11 cellular contexts compared by ENCODE assay signal in the genomic region with DNA sequence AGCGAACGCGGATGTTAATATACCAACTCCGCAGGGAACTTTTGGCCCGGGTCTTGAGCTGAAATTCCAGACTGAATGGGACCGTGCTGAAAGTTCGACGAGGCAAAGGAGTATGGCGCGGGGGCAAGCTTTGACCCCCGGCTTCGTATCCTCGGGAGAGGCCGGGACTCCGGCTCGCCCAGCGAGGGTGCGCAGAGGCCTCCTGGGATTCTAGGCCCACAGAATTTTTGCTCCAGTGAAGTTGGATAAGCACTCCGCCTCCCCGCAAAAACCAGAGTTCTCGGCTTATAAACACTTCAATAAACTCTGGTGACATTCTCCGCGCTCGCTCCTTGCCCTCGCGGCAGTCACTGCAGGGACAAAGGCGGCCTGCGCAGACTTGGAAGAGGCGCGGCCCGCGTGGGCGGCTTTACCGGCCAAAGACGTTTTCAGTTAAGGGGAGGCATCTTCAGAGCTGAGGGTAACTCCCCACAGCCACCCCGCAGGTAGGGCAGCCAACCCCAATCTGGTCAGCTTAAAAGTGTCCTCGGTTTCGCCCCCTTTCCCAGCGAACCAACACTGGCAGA.
DNase-seq lines count a peak whose midpoint lies in the region; ATAC-seq and FAIRE-seq lines count a peak whose summit lies in the region.
"Had no signal": no experiment of that assay in that cellular context is flagged by ENCODE, and none has a peak within 500 bp of the region (broad histone marks: within the 10 kb centered on the region; RNA-seq: fewer than 3 reads in every experiment).

No MANE protein-coding gene starts in this region.

- DNase-seq in MG63 (no peak), urothelium cell line (ENCODE audit: low spot score) (no peak), NCI-H69 (lab: John Stamatoyannopoulos, UW) (no peak)
- no peak for DNase-seq in natural killer cell treated with Interleukin-12 subunit alpha and Interleukin-12 subunit beta and Interleukin-15 and Interleukin-18, amount 100 ng/mL, for 72 hours (ENCODE audit: low spot score)
- no peak for DNase-seq in activated CD4-positive, alpha-beta T cell treated with anti-CD3 and anti-CD28 coated beads for 48 hours
- DNase-seq: DND-41, NCI-H1105 treated with DMSO at 0.1 percent for 48 hours had no signal

- H3K27me3 ChIP-seq in ACC112 (ENCODE audit: insufficient read depth, low read length) (no peaks in the 10 kb centered on the region; the same call in 1 of the 2 replicates), MG63 (no peaks in the 10 kb centered on the region), esophagus (ENCODE audit: control insufficient read depth in 1 of 2, insufficient read depth in 2 of 2, low read length in 2 of 2) (peaks cover 0 to 7% of the 10 kb centered on the region in 2 donors)

- ATAC-seq in natural killer cell treated with Interleukin-12 subunit alpha and Interleukin-12 subunit beta and Interleukin-15 and Interleukin-18, amount 100 ng/mL, for 72 hours = no peak
- no peak for ATAC-seq in GM18907 (IDR thresholded peaks at IDR 0.05; ENCODE audit: unreplicated experiment)

- H3K9me3 Mint-ChIP-seq in natural killer cell treated with Interleukin-12 subunit alpha and Interleukin-12 subunit beta and Interleukin-15 and Interleukin-18, amount 100 ng/mL, for 72 hours = no peaks in the 10 kb centered on the region

- H2AFZ ChIP-seq in ACC112 (ENCODE audit: low read length, unreplicated experiment) = peak overlapping the region; percentile 26

- WGBS in esophagus, 2 donors = 60 to 69% methylated on average over 39 of the region's 39 CpGs

- H3K36me3 ChIP-seq in ACC112 (ENCODE audit: insufficient read depth, low read length) = no peaks in the 10 kb centered on the region
- peaks cover 3% of the 10 kb centered on the region; the same call in 1 of the 2 replicates for H3K36me3 ChIP-seq in MG63
- no peaks in the 10 kb centered on the region for H3K36me3 ChIP-seq in esophagus (ENCODE audit: control insufficient read depth in 2 of 2, insufficient read depth in 2 of 2, low read length in 1 of 2)

- no peaks in the 10 kb centered on the region for H3K9me3 ChIP-seq in MG63
- H3K9me3 ChIP-seq in esophagus (ENCODE audit: control insufficient read depth in 2 of 2, insufficient read depth in 1 of 2, low read depth in 1 of 2, low read length in 1 of 2) = no peaks in the 10 kb centered on the region

- H3K4me1 Mint-ChIP-seq in natural killer cell treated with Interleukin-12 subunit alpha and Interleukin-12 subunit beta and Interleukin-15 and Interleukin-18, amount 100 ng/mL, for 72 hours (ENCODE audit: low read depth in 2 of 2) = peaks cover 52 to 62% of the 10 kb centered on the region in 2 donors

- peak overlapping the region; percentile 85 to 88 for H3K27ac Mint-ChIP-seq in natural killer cell treated with Interleukin-12 subunit alpha and Interleukin-12 subunit beta and Interleukin-15 and Interleukin-18, amount 100 ng/mL, for 72 hours

- H3K79me2 ChIP-seq in ACC112 (ENCODE audit: control insufficient read depth, insufficient read depth, low read length, unreplicated experiment) = no peaks in the 10 kb centered on the region

- H3K27me3 Mint-ChIP-seq in natural killer cell treated with Interleukin-12 subunit alpha and Interleukin-12 subunit beta and Interleukin-15 and Interleukin-18, amount 100 ng/mL, for 72 hours = peaks cover 13 to 20% of the 10 kb centered on the region in 2 donors

- H3K36me3 Mint-ChIP-seq in natural killer cell treated with Interleukin-12 subunit alpha and Interleukin-12 subunit beta and Interleukin-15 and Interleukin-18, amount 100 ng/mL, for 72 hours = peaks cover 4% of the 10 kb centered on the region

- FAIRE-seq in urothelium cell line (lab: Jason Lieb, UNC) = no peak
- FAIRE-seq: islet of Langerhans had no signal

- peak overlapping the region; percentile 87 for H3K4me3 Mint-ChIP-seq in natural killer cell treated with Interleukin-12 subunit alpha and Interleukin-12 subunit beta and Interleukin-15 and Interleukin-18, amount 100 ng/mL, for 72 hours

- H3K4me1 ChIP-seq in ACC112 (ENCODE audit: control insufficient read depth, insufficient read depth, low read length, unreplicated experiment) (peaks cover 12% of the 10 kb centered on the region), esophagus (ENCODE audit: control insufficient read depth in 2 of 2, insufficient read depth in 2 of 2, low read length in 1 of 2) (peaks cover 0 to 7% of the 10 kb centered on the region in 2 donors)

- H3K27ac ChIP-seq in ACC112 (ENCODE audit: low read depth, low read length) = no peak overlapping the region
- H3K27ac ChIP-seq in esophagus (ENCODE audit: low read depth in 2 of 2, low read length in 1 of 2) = no peak overlapping the region

- H3K4me3 ChIP-seq in ACC112 (ENCODE audit: low read depth, low read length) (peak overlapping the region; percentile 63), MG63 (peak overlapping the region; percentile 42), esophagus (ENCODE audit: low read depth in 1 of 2, low read length in 2 of 2) (peak overlapping the region; percentile 38 to 48)
